ENCODE assay signal across 33 cellular contexts in the genomic region with DNA sequence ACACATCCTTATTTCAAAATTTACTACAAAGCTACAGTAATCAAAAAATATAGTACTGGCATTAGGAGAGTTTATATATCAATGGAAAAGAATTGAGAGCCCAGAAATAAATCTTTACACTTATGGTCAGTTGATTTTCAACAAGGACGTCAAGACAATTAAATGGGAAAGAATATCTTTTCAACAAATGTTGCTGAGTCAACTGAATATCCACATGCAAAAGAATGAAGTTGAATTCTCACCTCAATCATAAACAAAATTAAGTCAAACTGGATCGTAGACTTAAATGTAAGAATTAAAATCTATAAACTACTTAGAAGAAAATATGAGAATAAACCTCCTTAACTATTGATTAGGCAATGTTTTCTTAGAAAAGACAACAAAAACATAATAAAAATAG.
"Had no signal": no experiment of that assay in that cellular context is flagged by ENCODE, and none has a peak within 500 bp of the region (broad histone marks: within the 10 kb centered on the region; RNA-seq: fewer than 3 reads in every experiment).

No MANE protein-coding gene starts in this region.

- FAIRE-seq: astrocyte, bronchial epithelial cell had no signal

- H3K36me3 ChIP-seq: adrenal gland, ascending aorta, brain microvascular endothelial cell, breast epithelium, cardiac muscle cell had no signal

- H3K4me3 ChIP-seq: adrenal gland, ascending aorta, body of pancreas, breast epithelium, cardiac muscle cell had no signal

- ATAC-seq: activated naive CD4-positive, alpha-beta T cell treated with anti-CD3 and anti-CD28 coated beads, Interleukin-2, amount 50 U/mL, for 72 hours; activated naive CD8-positive, alpha-beta T cell treated with anti-CD3 and anti-CD28 coated beads, Interleukin-2, amount 50 U/mL, for 24 hours; activated T-cell treated with anti-CD3 and anti-CD28 coated beads, Interleukin-2, amount 50 U/mL, for 4 hours; activated T-cell treated with anti-CD3 and anti-CD28 coated beads, Interleukin-2, amount 50 U/mL, for 72 hours; activated T-helper 17 cell treated with anti-CD3 and anti-CD28 coated beads, Interleukin-2, amount 50 U/mL, for 72 hours; body of pancreas had no signal

- DNase-seq: activated effector memory CD4-positive, alpha-beta T cell treated with anti-CD3 and anti-CD28 coated beads, Interleukin-2, amount 50 U/mL, for 16 hours; activated effector memory CD4-positive, alpha-beta T cell treated with Interleukin-2 at 50 U/mL for 16 hours; activated gamma-delta T cell; activated gamma-delta T cell treated with Interleukin-2 at 50 U/mL for 16 hours; activated naive CD4-positive, alpha-beta T cell; activated naive CD4-positive, alpha-beta T cell treated with anti-CD3 and anti-CD28 coated beads for 36 hours; activated naive CD4-positive, alpha-beta T cell treated with anti-CD3 and anti-CD28 coated beads, Interleukin-2, amount 10 ng/mL, durations not matched to agents 7 days and 5 days; activated naive CD4-positive, alpha-beta T cell treated with anti-CD3 and anti-CD28 coated beads, Interleukin-2, amount 50 U/mL, for 16 hours; activated naive CD4-positive, alpha-beta T cell treated with Interleukin-2 at 50 U/mL for 16 hours; activated naive CD8-positive, alpha-beta T cell treated with anti-CD3 and anti-CD28 coated beads for 36 hours; activated naive CD8-positive, alpha-beta T cell treated with anti-CD3 and anti-CD28 coated beads, Interleukin-2, amount 10 ng/mL, durations not matched to agents 7 days and 5 days; activated naive CD8-positive, alpha-beta T cell treated with anti-CD3 and anti-CD28 coated beads, Interleukin-2, amount 50 U/mL, for 24 hours; activated T-cell treated with anti-CD3 and anti-CD28 coated beads, Interleukin-2, amount 50 U/mL, for 24 hours; activated T-cell treated with anti-CD3 and anti-CD28 coated beads, Interleukin-2, amount 50 U/mL, for 4 hours; activated T-cell treated with anti-CD3 and anti-CD28 coated beads, Interleukin-2, amount 50 U/mL, for 48 hours; activated T-cell treated with anti-CD3 and anti-CD28 coated beads, Interleukin-2, amount 50 U/mL, for 72 hours; adrenal gland; amniotic stem cell; amygdala; anterior cingulate cortex; aorta; body of pancreas; brain microvascular endothelial cell; caudate nucleus; central memory CD4-positive, alpha-beta T cell; cerebellar nuclear complex had no signal

- H3K27me3 ChIP-seq: adrenal gland, ascending aorta, body of pancreas, brain microvascular endothelial cell, breast epithelium, cardiac muscle cell had no signal

- H3K9me3 ChIP-seq: adrenal gland, ascending aorta had no signal

- H3K4me1 ChIP-seq: body of pancreas, breast epithelium had no signal

- H3K27ac ChIP-seq: adrenal gland, ascending aorta, body of pancreas, brain microvascular endothelial cell, breast epithelium, cardiac muscle cell had no signal
